ENCODE assay signal across 9 cellular contexts in the genomic region with DNA sequence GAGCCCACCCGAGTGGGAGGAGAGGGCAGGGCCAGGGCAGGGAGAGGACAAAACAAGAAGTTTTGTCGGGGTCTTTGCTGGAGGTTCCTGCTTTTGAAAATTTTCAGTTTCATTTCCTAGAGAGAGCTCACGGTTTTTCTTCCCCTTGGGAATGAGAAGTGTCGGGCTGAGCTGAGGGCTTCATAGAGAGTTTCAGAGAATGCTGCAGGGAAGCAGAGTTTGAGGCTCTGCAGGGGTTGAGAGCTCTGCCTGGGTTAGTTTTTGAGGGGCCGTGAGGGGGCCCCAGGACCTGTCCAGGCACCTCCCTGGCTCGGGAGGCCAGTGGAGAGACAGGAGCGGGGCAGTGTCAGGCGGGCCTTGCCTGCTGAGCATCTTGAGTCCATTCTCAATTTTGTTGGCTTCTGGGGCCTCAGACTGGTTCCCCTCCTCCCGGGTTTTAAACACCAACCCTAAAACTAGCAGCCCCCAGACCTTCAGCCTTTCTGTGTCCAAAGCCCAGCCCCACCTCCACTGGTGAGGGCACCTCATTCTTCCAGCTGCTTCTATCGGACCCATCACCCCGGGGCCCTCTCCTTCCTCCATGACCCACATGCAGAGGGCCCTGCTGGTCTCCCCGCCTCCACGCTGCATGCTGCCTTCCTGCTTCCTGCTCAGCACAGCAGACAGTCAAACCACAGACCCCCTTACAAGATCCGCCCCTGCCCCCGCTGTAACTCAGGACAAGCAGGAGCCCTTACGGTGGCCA. TPM values are rescaled to one million over a fixed set of nuclear protein-coding genes. Genes with fewer than 3 reads are reported as not detected.
A peak's percentile ranks its signal among the peaks of the same experiment; 100 is the strongest.
DNase-seq lines count a peak whose midpoint lies in the region; ATAC-seq and TF ChIP-seq lines count a peak whose summit lies in the region.
"Had no signal": no experiment of that assay in that cellular context is flagged by ENCODE, and none has a peak within 500 bp of the region (broad histone marks: within the 10 kb centered on the region; RNA-seq: fewer than 3 reads in every experiment).

No MANE protein-coding gene starts in this region.

- no peaks in the 10 kb centered on the region for H3K27me3 ChIP-seq in CD8-positive, alpha-beta memory T cell (ENCODE audit: insufficient read depth, low read length, poor library complexity, severe bottlenecking)
- H3K27me3 ChIP-seq in RWPE2 (ENCODE audit: insufficient read depth, poor library complexity, severe bottlenecking), result no peaks in the 10 kb centered on the region
- H3K27me3 ChIP-seq in breast epithelium, result no peaks in the 10 kb centered on the region

- peaks cover 0 to 6% of the 10 kb centered on the region in 2 donors for H3K27me3 Mint-ChIP-seq in CD8-positive, alpha-beta memory T cell

- peaks cover 14% of the 10 kb centered on the region for H3K36me3 ChIP-seq in CD8-positive, alpha-beta memory T cell (ENCODE audit: insufficient read depth, low read length)
- H3K36me3 ChIP-seq in RWPE2 (ENCODE audit: low read depth) (peaks cover 34% of the 10 kb centered on the region), breast epithelium (no peaks in the 10 kb centered on the region)

- no peak for TF ChIP-seq CTCF in RWPE2 (IDR thresholded peaks at IDR 0.05; ENCODE audit: poor library complexity, severe bottlenecking)
- no peak for TF ChIP-seq CTCF in breast epithelium (IDR thresholded peaks at IDR 0.05)

- in situ Hi-C loops in G401 (cut with HindIII; ENCODE audit: low sequenced_read_pairs), result no loop called here

- H3K27ac Mint-ChIP-seq in CD8-positive, alpha-beta memory T cell, result peak overlapping the region; percentile 79 to 96 (median 90)

- DNase-seq in CD8-positive, alpha-beta memory T cell, result peak; percentile 42 to 80 (median 63)
- DNase-seq in RWPE2 (ENCODE audit: low spot score) (no peak), breast epithelium (ENCODE audit: low spot score in 2 of 2) (no peak), pons (ENCODE audit: low spot score) (peak; percentile 54), DMS114 treated with DMSO at 0.1 percent for 48 hours (lab: John Stamatoyannopoulos, UW; ENCODE audit: unreplicated experiment) (no peak), glomerular visceral epithelial cell (ENCODE audit: extremely low spot score) (no peak), G401 (ENCODE audit: low spot score) (no peak), NCI-H1436 (lab: John Stamatoyannopoulos, UW) (no peak)

- POLR2A ChIA-PET in CD8-positive, alpha-beta memory T cell (lab: Charles Lee), result interaction anchor here (1.9 to 2.6 kb wide), 2 partner anchors 9 to 14 kb away, joined by 6 to 12 read pairs; no protein-coding TSS in a partner anchor

- H3K4me1 ChIP-seq in CD8-positive, alpha-beta memory T cell (ENCODE audit: insufficient read depth, low read length), result peaks cover 66% of the 10 kb centered on the region
- H3K4me1 ChIP-seq in RWPE2 (ENCODE audit: insufficient read depth, poor library complexity, severe bottlenecking) (peaks cover 11% of the 10 kb centered on the region), breast epithelium (peaks cover 15 to 16% of the 10 kb centered on the region in 2 donors)

- peaks cover 8 to 30% (median 9%) of the 10 kb centered on the region in 3 donors for H3K36me3 Mint-ChIP-seq in CD8-positive, alpha-beta memory T cell

- no peaks in the 10 kb centered on the region for H3K9me3 ChIP-seq in CD8-positive, alpha-beta memory T cell (ENCODE audit: low read length)
- no peaks in the 10 kb centered on the region for H3K9me3 ChIP-seq in RWPE2 (ENCODE audit: severe bottlenecking)
- H3K9me3 ChIP-seq in breast epithelium, result no peaks in the 10 kb centered on the region

- no peak for TF ChIP-seq POLR2A in breast epithelium (IDR thresholded peaks at IDR 0.05)

- H3K4me1 Mint-ChIP-seq in CD8-positive, alpha-beta memory T cell, result peaks cover 46 to 52% (median 49%) of the 10 kb centered on the region in 3 donors

- ATAC-seq in RWPE2 (ENCODE audit: low read depth), result no peak

- H3K27ac ChIP-seq in CD8-positive, alpha-beta memory T cell (ENCODE audit: low read depth, low read length), result peak overlapping the region; percentile 52
- peak overlapping the region; percentile 92 for H3K27ac ChIP-seq in RWPE2 (ENCODE audit: poor library complexity, severe bottlenecking)
- peak overlapping the region; percentile 95 to 99 for H3K27ac ChIP-seq in breast epithelium
- H3K27ac ChIP-seq: epithelial cell of prostate had no signal

- intact Hi-C loops in breast epithelium (cut with DNase I; ENCODE audit: low total_unique reads), result no loop called here

- CTCF ChIA-PET in CD8-positive, alpha-beta memory T cell (lab: Charles Lee), result interaction anchor here (0.9 to 2.8 kb wide), 5 partner anchors 10 to 163 kb away, joined by 3 to 13 read pairs (median 4); a partner anchor contains a TSS

- H3K4me3 Mint-ChIP-seq in CD8-positive, alpha-beta memory T cell, result peak overlapping the region; percentile 93 to 100 (median 96)

- no peaks in the 10 kb centered on the region for H3K9me3 Mint-ChIP-seq in CD8-positive, alpha-beta memory T cell

- H3K4me3 ChIP-seq in CD8-positive, alpha-beta memory T cell (ENCODE audit: low read length), result peak overlapping the region; percentile 98
- H3K4me3 ChIP-seq in RWPE2 (ENCODE audit: severe bottlenecking) (no peak overlapping the region), breast epithelium (peak overlapping the region; percentile 27 to 62 (median 47))

RNA-seq across cellular contexts. Expression of a gene that starts 3.6 kb away (rescaled TPM):
- total RNA-seq in CD8-positive, alpha-beta memory T cell, result 100 to 1,000 TPM; 184 to 185 TPM
- polyA plus RNA-seq in CD8-positive, alpha-beta memory T cell, result 75.7 TPM
- 100 to 1,000 TPM in 2 of 3 donors, 10 to 100 TPM in 1; 96.0 to 111 (median 101) TPM for total RNA-seq in breast epithelium
- total RNA-seq in G401 (2014; rRNA removed; shearing (Covaris generic)), result 12.9 and 15.2 TPM in 2 replicates

RNA-seq across cellular contexts. Expression of a gene that starts 44.0 kb away (rescaled TPM):
- total RNA-seq in CD8-positive, alpha-beta memory T cell, result 10 to 100 TPM; 18.1 to 19.6 TPM
- polyA plus RNA-seq in CD8-positive, alpha-beta memory T cell, result 7.0 TPM
- total RNA-seq in breast epithelium, result 10 to 100 TPM; 12.0 to 20.6 (median 19.0) TPM
- total RNA-seq in G401 (2014; rRNA removed; shearing (Covaris generic)), result 16.7 and 19.0 TPM in 2 replicates

RNA-seq across cellular contexts. Expression of a gene that starts 44.1 kb away (rescaled TPM):
- 10 to 100 TPM; 23.2 to 27.2 TPM for total RNA-seq in CD8-positive, alpha-beta memory T cell
- 46.7 TPM for polyA plus RNA-seq in CD8-positive, alpha-beta memory T cell
- 10 to 100 TPM; 28.3 to 38.1 (median 32.1) TPM for total RNA-seq in breast epithelium
- total RNA-seq in G401 (2014; rRNA removed; shearing (Covaris generic)), result 19.8 and 31.7 TPM in 2 replicates

Comparison
In these comparisons a context has a peak if more than half of its experiments do, and no peak if none do; other contexts are left out.
1. DNase-seq: peak in CD8-positive, alpha-beta memory T cell (5 of 5) and pons (single experiment); none in RWPE2 (single experiment), breast epithelium (0 of 2), DMS114 treated with DMSO at 0.1 percent for 48 hours (single experiment), glomerular visceral epithelial cell (single experiment), G401 (single experiment) and NCI-H1436 (single experiment).
2. Peak in every context shown above with its lines, with median percentiles within 50 percentile points of each other: H3K27ac ChIP-seq.